ENCODE assay signal across 1 cellular context in the genomic region with DNA sequence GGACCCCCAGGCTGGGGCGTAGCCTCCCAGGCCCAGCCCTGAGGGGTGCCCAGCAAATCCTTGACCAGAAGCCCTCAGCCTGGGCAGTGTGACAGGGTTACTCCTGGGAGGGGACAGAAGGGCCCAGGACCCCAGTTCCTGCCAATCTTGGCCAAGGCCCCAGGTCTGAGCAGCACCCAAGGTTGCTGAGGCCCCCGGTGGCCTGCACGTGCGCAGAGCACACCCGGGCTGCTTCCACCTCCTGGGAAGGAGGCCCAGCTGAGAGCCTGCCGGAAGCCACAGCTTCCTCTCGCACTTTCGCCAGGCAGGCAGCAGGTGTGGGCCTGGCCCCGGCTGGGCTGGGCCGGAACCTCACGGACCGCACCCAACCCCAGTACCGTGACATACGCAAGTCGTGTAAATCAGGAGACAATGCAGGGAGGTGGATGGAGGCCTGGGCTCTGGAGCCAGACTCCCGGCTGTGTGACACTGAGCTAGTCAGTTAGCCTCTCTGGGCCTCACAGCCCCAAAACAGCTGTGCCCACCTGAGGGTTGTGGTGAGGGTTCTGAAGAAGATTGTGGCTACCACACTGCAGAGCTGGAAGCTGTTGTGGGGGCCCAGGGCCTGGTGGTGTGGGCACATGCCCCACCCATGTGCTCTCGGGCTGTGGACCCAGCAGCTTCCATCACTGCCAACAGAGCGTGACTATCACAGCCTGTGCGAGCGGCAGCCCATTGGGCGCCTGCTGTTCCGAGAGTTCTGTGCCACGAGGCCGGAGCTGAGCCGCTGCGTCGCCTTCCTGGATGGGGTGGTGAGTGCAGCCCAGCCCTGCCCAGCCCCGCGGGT.
TF ChIP-seq lines count a peak whose summit lies in the region.

No MANE protein-coding gene starts in this region.

TF ChIP-seq in liver, 16 proteins besides CTCF, POLR2A, EP300 and RAD21 (continued from another document):
- TF ChIP-seq, protein P1, sequence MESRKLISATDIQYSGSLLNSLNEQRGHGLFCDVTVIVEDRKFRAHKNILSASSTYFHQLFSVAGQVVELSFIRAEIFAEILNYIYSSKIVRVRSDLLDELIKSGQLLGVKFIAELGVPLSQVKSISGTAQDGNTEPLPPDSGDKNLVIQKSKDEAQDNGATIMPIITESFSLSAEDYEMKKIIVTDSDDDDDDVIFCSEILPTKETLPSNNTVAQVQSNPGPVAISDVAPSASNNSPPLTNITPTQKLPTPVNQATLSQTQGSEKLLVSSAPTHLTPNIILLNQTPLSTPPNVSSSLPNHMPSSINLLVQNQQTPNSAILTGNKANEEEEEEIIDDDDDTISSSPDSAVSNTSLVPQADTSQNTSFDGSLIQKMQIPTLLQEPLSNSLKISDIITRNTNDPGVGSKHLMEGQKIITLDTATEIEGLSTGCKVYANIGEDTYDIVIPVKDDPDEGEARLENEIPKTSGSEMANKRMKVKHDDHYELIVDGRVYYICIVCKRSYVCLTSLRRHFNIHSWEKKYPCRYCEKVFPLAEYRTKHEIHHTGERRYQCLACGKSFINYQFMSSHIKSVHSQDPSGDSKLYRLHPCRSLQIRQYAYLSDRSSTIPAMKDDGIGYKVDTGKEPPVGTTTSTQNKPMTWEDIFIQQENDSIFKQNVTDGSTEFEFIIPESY (IDR thresholded peaks at IDR 0.05), result no peak
- TF ChIP-seq GABPA (IDR thresholded peaks at IDR 0.05 in 1 of 2, conservative IDR thresholded peaks at IDR 0.05 in 1 of 2), result no peak
- TF ChIP-seq, protein P2, sequence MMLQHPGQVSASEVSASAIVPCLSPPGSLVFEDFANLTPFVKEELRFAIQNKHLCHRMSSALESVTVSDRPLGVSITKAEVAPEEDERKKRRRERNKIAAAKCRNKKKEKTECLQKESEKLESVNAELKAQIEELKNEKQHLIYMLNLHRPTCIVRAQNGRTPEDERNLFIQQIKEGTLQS (IDR thresholded peaks at IDR 0.05), result no peak
- no peak for TF ChIP-seq FOXA1 (IDR thresholded peaks at IDR 0.05)
- no peak for TF ChIP-seq YY1 (IDR thresholded peaks at IDR 0.05)
- TF ChIP-seq, protein P3, sequence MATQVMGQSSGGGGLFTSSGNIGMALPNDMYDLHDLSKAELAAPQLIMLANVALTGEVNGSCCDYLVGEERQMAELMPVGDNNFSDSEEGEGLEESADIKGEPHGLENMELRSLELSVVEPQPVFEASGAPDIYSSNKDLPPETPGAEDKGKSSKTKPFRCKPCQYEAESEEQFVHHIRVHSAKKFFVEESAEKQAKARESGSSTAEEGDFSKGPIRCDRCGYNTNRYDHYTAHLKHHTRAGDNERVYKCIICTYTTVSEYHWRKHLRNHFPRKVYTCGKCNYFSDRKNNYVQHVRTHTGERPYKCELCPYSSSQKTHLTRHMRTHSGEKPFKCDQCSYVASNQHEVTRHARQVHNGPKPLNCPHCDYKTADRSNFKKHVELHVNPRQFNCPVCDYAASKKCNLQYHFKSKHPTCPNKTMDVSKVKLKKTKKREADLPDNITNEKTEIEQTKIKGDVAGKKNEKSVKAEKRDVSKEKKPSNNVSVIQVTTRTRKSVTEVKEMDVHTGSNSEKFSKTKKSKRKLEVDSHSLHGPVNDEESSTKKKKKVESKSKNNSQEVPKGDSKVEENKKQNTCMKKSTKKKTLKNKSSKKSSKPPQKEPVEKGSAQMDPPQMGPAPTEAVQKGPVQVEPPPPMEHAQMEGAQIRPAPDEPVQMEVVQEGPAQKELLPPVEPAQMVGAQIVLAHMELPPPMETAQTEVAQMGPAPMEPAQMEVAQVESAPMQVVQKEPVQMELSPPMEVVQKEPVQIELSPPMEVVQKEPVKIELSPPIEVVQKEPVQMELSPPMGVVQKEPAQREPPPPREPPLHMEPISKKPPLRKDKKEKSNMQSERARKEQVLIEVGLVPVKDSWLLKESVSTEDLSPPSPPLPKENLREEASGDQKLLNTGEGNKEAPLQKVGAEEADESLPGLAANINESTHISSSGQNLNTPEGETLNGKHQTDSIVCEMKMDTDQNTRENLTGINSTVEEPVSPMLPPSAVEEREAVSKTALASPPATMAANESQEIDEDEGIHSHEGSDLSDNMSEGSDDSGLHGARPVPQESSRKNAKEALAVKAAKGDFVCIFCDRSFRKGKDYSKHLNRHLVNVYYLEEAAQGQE (IDR thresholded peaks at IDR 0.05), result no peak
- TF ChIP-seq FOXA2 (IDR thresholded peaks at IDR 0.05), result no peak
